Comparison of ENCODE assay signal across 10 cellular contexts in genomic region chr18:9055185-9055584, GRCh38. TPM values are rescaled to one million over a fixed set of nuclear protein-coding genes. Genes with fewer than 3 reads are reported as not detected.
DNase-seq lines count a peak whose midpoint lies in the region; ATAC-seq and TF ChIP-seq lines count a peak whose summit lies in the region.
"Had no signal": no experiment of that assay in that cellular context is flagged by ENCODE, and none has a peak within 500 bp of the region (broad histone marks: within the 10 kb centered on the region; RNA-seq: fewer than 3 reads in every experiment).

No MANE protein-coding gene starts in this region.

- intact Hi-C loops in right cardiac atrium (cut with DNase I) (no loop called here), left colon (cut with DNase I, micrococcal nuclease) (loop anchor here in 1 of 2 donors (10.0 kb wide), 1 partner anchor 370 kb away; no protein-coding TSS in a partner anchor)

- TF ChIP-seq EP300 in SK-N-SH (IDR thresholded peaks at IDR 0.05; ENCODE audit: borderline replicate concordance in 1 of 2, low read depth in 1 of 2, low read length in 1 of 2), result no peak

- no peaks in the 10 kb centered on the region for H3F3A ChIP-seq in SK-N-SH (replicated peaks; ENCODE audit: insufficient read depth)

- H3K9me2 ChIP-seq in SK-N-SH, result no peaks in the 10 kb centered on the region

- WGBS in SK-N-SH (ENCODE audit: low lambda C conversion rate), result 8% methylated on average over 1 of the region's 1 CpG
- WGBS in right cardiac atrium, result 10% methylated on average over 1 of the region's 1 CpG

- peak overlapping the region; percentile 43 for H2AFZ ChIP-seq in SK-N-SH (ENCODE audit: low read depth)

- peak; percentile 41 to 66 for ATAC-seq in right cardiac atrium
- ATAC-seq in left colon, result no peak

- H3K4me1 ChIP-seq in SK-N-SH (ENCODE audit: control insufficient read depth in 1 of 2, insufficient read depth in 2 of 2, low read depth in 1 of 2, low read length in 1 of 2) (peaks cover 0 to 3% of the 10 kb centered on the region in 2 experiments; a peak in 1 of 4 replicates), right cardiac atrium (ENCODE audit: control insufficient read depth, insufficient read depth, low read length) (no peaks in the 10 kb centered on the region)
- H3K4me1 ChIP-seq: HAP-1 had no signal

- TF ChIP-seq RAD21 in SK-N-SH (IDR thresholded peaks at IDR 0.05; ENCODE audit: low read length), result peak; percentile 60

- H3K4me3 ChIP-seq in SK-N-SH (ENCODE audit: low read depth in 2 of 2, low read length in 1 of 2) (no peak overlapping the region), right cardiac atrium (ENCODE audit: low read length) (no peak overlapping the region)
- H3K4me3 ChIP-seq: HAP-1, upper lobe of left lung had no signal

- no peaks in the 10 kb centered on the region for H3K36me3 ChIP-seq in SK-N-SH (replicated peaks in 1 of 2; ENCODE audit: control insufficient read depth in 1 of 2, insufficient read depth in 2 of 2, low read length in 1 of 2)
- H3K36me3 ChIP-seq: HAP-1, upper lobe of left lung had no signal

- CTCF ChIA-PET in SK-N-SH (lab: Yijun Ruan, JAX), result interaction anchor here (2.0 kb wide), 1 partner anchor 400 kb away, joined by 5 read pairs; no protein-coding TSS in a partner anchor

- POLR2A ChIA-PET in SK-N-SH (lab: Yijun Ruan, JAX), result no interaction called here

- H3K9me3 ChIP-seq in SK-N-SH (no peaks in the 10 kb centered on the region; the same call in 1 of the 2 replicates), right cardiac atrium (ENCODE audit: control insufficient read depth, low read length) (peaks cover 2% of the 10 kb centered on the region)

- TF ChIP-seq CTCF in SK-N-SH (IDR thresholded peaks at IDR 0.05), result peak; percentile 59

- no peaks in the 10 kb centered on the region for H4K20me1 ChIP-seq in SK-N-SH (ENCODE audit: insufficient read depth)

- H3K79me2 ChIP-seq in SK-N-SH (ENCODE audit: insufficient read depth), result no peaks in the 10 kb centered on the region

- peak; percentile 67 to 69 for DNase-seq in AML-193 (lab: John Stamatoyannopoulos, UW)
- DNase-seq in HCEC 1CT, result peak; percentile 86
- DNase-seq in SK-N-SH, result peak; percentile 22
- no peak for DNase-seq in right cardiac atrium
- DNase-seq in stimulated activated CD4-positive, alpha-beta T cell treated with anti-CD3 and anti-CD28 coated beads, Interleukin-4, amount 100 ng/mL, for 24 hours, result no peak
- no peak for DNase-seq in left colon
- no peak for DNase-seq in stimulated activated CD4-positive, alpha-beta T cell treated with anti-CD3 and anti-CD28 coated beads, Interleukin-1b, Interleukin-23, amount 100 ng/mL, for 48 hours
- DNase-seq in middle frontal gyrus (ENCODE audit: extremely low spot score, low spot score), result no peak
- DNase-seq: upper lobe of left lung had no signal

- H3K27me3 ChIP-seq in SK-N-SH (ENCODE audit: insufficient read depth) (no peaks in the 10 kb centered on the region), right cardiac atrium (ENCODE audit: control insufficient read depth, insufficient read depth) (no peaks in the 10 kb centered on the region)
- H3K27me3 ChIP-seq: upper lobe of left lung had no signal

- H3K9ac ChIP-seq in SK-N-SH, result no peak overlapping the region

- peak overlapping the region; percentile 21; the same call in 1 of the 2 replicates for H3K4me2 ChIP-seq in SK-N-SH

- H3K27ac ChIP-seq in SK-N-SH (ENCODE audit: low read depth in 2 of 2, low read length in 1 of 2), result peak overlapping the region in 1 of 2 experiments; percentile 28; a peak in 1 of 4 replicates
- no peak overlapping the region for H3K27ac ChIP-seq in right cardiac atrium (ENCODE audit: low read length)
- H3K27ac ChIP-seq: upper lobe of left lung had no signal

TF ChIP-seq in SK-N-SH, 30 proteins besides CTCF, POLR2A, EP300 and RAD21:
- TF ChIP-seq FOSL2 (IDR thresholded peaks at IDR 0.05; ENCODE audit: borderline replicate concordance, low read depth) (peak; percentile 50), TCF12 (IDR thresholded peaks at IDR 0.05) (peak; percentile 28; the same call in 1 of the 2 replicates), SIN3A (IDR thresholded peaks at IDR 0.05; ENCODE audit: borderline replicate concordance, low read depth, low read length) (no peak), SMC3 (IDR thresholded peaks at IDR 0.05; ENCODE audit: low read depth, low read length) (peak; percentile 21), JUND (IDR thresholded peaks at IDR 0.05) (0 out of 2 replicates have a peak, but pooled peaks have one; percentile 25)

RNA-seq across cellular contexts. Expression of gene NDUFV2, which starts 47.3 kb away (rescaled TPM):
- polyA plus RNA-seq in SK-N-SH (2012; rRNA removed) (99.1 and 101 TPM in 2 replicates), right cardiac atrium (767 TPM)
- 121 and 162 TPM in 2 replicates for polyA plus RNA-seq in SK-N-SH (2012; cell fraction: cytosol; rRNA removed)
- 27.9 and 46.5 TPM in 2 replicates for polyA plus RNA-seq in SK-N-SH (2012; cell fraction: nucleus; rRNA removed)
- total RNA-seq in right cardiac atrium (100 to 1,000 TPM; 283 to 340 (median 304) TPM), left colon (100 to 1,000 TPM; 167 to 191 TPM)

Comparison
In these comparisons a context has a peak if more than half of its experiments do, and no peak if none do; other contexts are left out.
1. DNase-seq: peak in AML-193 (2 of 2), HCEC 1CT (single experiment) and SK-N-SH (single experiment); none in right cardiac atrium (0 of 3), stimulated activated CD4-positive, alpha-beta T cell treated with anti-CD3 and anti-CD28 coated beads, Interleukin-4, amount 100 ng/mL, for 24 hours (single experiment), left colon (0 of 2), stimulated activated CD4-positive, alpha-beta T cell treated with anti-CD3 and anti-CD28 coated beads, Interleukin-1b, Interleukin-23, amount 100 ng/mL, for 48 hours (single experiment) and middle frontal gyrus (single experiment).